ENCODE assay signal across 8 cellular contexts in the genomic region with DNA sequence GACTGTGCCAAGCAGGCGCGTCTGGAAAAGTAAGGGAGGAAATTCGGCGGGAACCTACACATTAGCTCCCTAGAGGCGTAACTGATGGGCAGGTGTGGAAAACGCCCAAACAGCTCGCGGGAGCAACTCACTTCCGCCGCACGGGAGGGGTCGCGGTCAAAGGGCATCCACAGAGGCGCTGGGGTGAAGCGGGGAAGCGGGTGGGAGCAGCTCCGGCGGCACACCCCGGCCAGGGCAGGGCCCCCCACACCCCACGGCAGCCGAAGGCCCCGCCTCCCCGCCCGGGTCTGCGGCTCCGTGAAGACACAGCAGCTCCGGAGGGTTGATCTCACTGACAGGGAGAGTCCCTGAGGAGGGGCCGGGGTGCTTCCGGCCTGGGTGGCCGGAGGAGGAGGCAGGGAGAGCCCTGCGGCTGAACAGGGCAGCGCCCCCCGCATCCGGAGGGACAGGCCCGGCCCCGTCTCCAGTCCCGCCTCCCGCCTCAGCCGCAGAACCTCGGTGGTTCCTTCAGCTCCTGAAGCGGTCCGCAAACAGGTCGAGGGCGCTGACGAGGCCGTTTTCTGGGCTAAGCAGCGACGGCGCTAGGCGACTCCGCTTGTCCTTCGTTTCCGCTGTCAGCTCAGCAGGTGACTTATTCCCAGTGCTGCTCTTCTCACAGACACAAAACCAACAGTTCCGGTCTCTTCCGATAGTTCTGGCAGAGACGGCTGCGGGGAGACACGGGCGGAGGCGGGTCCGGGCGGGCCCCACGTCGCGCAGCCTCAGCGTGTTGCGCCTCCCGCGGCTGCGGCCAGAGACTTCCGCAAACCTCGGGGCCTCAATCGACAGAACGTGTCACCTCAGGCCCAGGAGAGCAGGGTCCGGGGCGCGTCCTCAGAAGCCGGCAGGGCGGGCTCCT.
DNase-seq lines count a peak whose midpoint lies in the region; ATAC-seq lines count a peak whose summit lies in the region.

No MANE protein-coding gene starts in this region.

- peak; percentile 55 for ATAC-seq in HG03095 (IDR thresholded peaks at IDR 0.05; ENCODE audit: unreplicated experiment)

- CTCF ChIA-PET in activated CD4-positive, alpha-beta memory T cell treated with anti-CD3 and anti-CD28 coated beads, Interleukin-2, amount 10 ng/mL, durations not matched to agents 7 days and 5 days (lab: Charles Lee): interaction anchor here (0.7 to 1.4 kb wide), 3 partner anchors 9 to 180 kb away, joined by 3 to 6 read pairs (median 4); no protein-coding TSS in a partner anchor

- 13 to 18% methylated on average over 78 to 79 of the region's 79 CpGs for whole genome bisulfite sequencing in esophagus, 2 donors

- H3K4me1 ChIP-seq in esophagus (ENCODE audit: control insufficient read depth in 2 of 2, insufficient read depth in 2 of 2, low read length in 1 of 2): peaks cover 5 to 6% of the 10 kb centered on the region in 2 donors

- H3K36me3 ChIP-seq in esophagus (ENCODE audit: control insufficient read depth in 2 of 2, insufficient read depth in 2 of 2, low read length in 1 of 2): no peaks in the 10 kb centered on the region

- peak overlapping the region; percentile 84 for H3K27ac Mint-ChIP-seq in activated CD4-positive, alpha-beta memory T cell treated with anti-CD3 and anti-CD28 coated beads, Interleukin-2, amount 10 ng/mL, durations not matched to agents 7 days and 5 days

- H3K36me3 Mint-ChIP-seq in activated CD4-positive, alpha-beta memory T cell treated with anti-CD3 and anti-CD28 coated beads, Interleukin-2, amount 10 ng/mL, durations not matched to agents 7 days and 5 days (ENCODE audit: low read depth): peaks cover 3% of the 10 kb centered on the region

- H3K27ac ChIP-seq in esophagus (ENCODE audit: low read depth in 2 of 2, low read length in 1 of 2) (no peak overlapping the region), skin epidermis (peak overlapping the region in 13 of 21 experiments; percentile 4 to 67 (median 46))

- H3K4me3 ChIP-seq in esophagus (ENCODE audit: low read depth in 1 of 2, low read length in 2 of 2): peak overlapping the region; percentile 28 to 45
- peak overlapping the region; percentile 16 to 37 (median 34) for H3K4me3 ChIP-seq in skin epidermis

- no peaks in the 10 kb centered on the region for H3K9me3 Mint-ChIP-seq in activated CD4-positive, alpha-beta memory T cell treated with anti-CD3 and anti-CD28 coated beads, Interleukin-2, amount 10 ng/mL, durations not matched to agents 7 days and 5 days

- no peaks in the 10 kb centered on the region for H3K9me3 ChIP-seq in esophagus (ENCODE audit: control insufficient read depth in 2 of 2, insufficient read depth in 1 of 2, low read depth in 1 of 2, low read length in 1 of 2)

- H3K27me3 Mint-ChIP-seq in activated CD4-positive, alpha-beta memory T cell treated with anti-CD3 and anti-CD28 coated beads, Interleukin-2, amount 10 ng/mL, durations not matched to agents 7 days and 5 days: peaks cover 11% of the 10 kb centered on the region

- POLR2A ChIA-PET in activated CD4-positive, alpha-beta memory T cell treated with anti-CD3 and anti-CD28 coated beads, Interleukin-2, amount 10 ng/mL, durations not matched to agents 7 days and 5 days (lab: Charles Lee): interaction anchor here (1.0 to 1.7 kb wide), 8 partner anchors 10 to 142 kb away, joined by 3 to 9 read pairs (median 4); no protein-coding TSS in a partner anchor

- DNase-seq in COR-L47 (lab: John Stamatoyannopoulos, UW): peak; percentile 41
- peak; percentile 83 for DNase-seq in activated CD4-positive, alpha-beta memory T cell treated with anti-CD3 and anti-CD28 coated beads, Interleukin-2, amount 10 ng/mL, durations not matched to agents 7 days and 5 days
- no peak for DNase-seq in NCI-H510A (lab: John Stamatoyannopoulos, UW)
- no peak for DNase-seq in NOMO-1 treated with dmso at 0.1 percent for 144 hours (lab: John Stamatoyannopoulos, UW; ENCODE audit: unreplicated experiment)
- no peak for DNase-seq in NCI-H1105 (lab: John Stamatoyannopoulos, UW)

- H3K4me1 Mint-ChIP-seq in activated CD4-positive, alpha-beta memory T cell treated with anti-CD3 and anti-CD28 coated beads, Interleukin-2, amount 10 ng/mL, durations not matched to agents 7 days and 5 days: peaks cover 22% of the 10 kb centered on the region

- H3K27me3 ChIP-seq in esophagus (ENCODE audit: control insufficient read depth in 1 of 2, insufficient read depth in 2 of 2, low read length in 2 of 2): no peaks in the 10 kb centered on the region

- H3K4me3 Mint-ChIP-seq in activated CD4-positive, alpha-beta memory T cell treated with anti-CD3 and anti-CD28 coated beads, Interleukin-2, amount 10 ng/mL, durations not matched to agents 7 days and 5 days: peak overlapping the region; percentile 78

Comparison
In these comparisons a context has a peak if more than half of its experiments do, and no peak if none do; other contexts are left out.
1. DNase-seq: peak in COR-L47 (single experiment) and activated CD4-positive, alpha-beta memory T cell treated with anti-CD3 and anti-CD28 coated beads, Interleukin-2, amount 10 ng/mL, durations not matched to agents 7 days and 5 days (single experiment); none in NCI-H510A (single experiment), NOMO-1 treated with dmso at 0.1 percent for 144 hours (single experiment) and NCI-H1105 (single experiment).
2. H3K27ac ChIP-seq: peak in skin epidermis (13 of 21); none in esophagus (0 of 2).